In genomic region chr20:62617711-62618483, GRCh38 we compare ENCODE assay signal across 8 cellular contexts. TPM values are rescaled to one million over a fixed set of nuclear protein-coding genes. Genes with fewer than 3 reads are reported as not detected.
DNase-seq lines count a peak whose midpoint lies in the region; ATAC-seq and TF ChIP-seq lines count a peak whose summit lies in the region.

No MANE protein-coding gene starts in this region.

- intact Hi-C loops in Calu3 (cut with micrococcal nuclease; ENCODE audit: unreplicated experiment) (loop anchor here (2.0 to 5.0 kb wide), 4 partner anchors 101 to 231 kb away; partner anchors contain the start of gene RPS21), Caco-2 (cut with micrococcal nuclease; ENCODE audit: unreplicated experiment) (loop anchor here (2.0 to 5.0 kb wide), 4 partner anchors 116 to 316 kb away; partner anchors contain the start of genes ADRM1 and CABLES2)
- intact Hi-C loops in activated CD4-positive, alpha-beta T cell treated with anti-CD3 and anti-CD28 coated beads for 36 hours (cut with DNase I, micrococcal nuclease) = loop anchor here (1.0 to 5.0 kb wide), 8 partner anchors 15 to 315 kb away; partner anchors contain the start of genes CABLES2 (in 2 of the 2) and ADRM1 (in 1 of the 2)

- H2AFZ ChIP-seq in MM.1S (ENCODE audit: low read length) = no peak overlapping the region

- H3F3A ChIP-seq in MM.1S (ENCODE audit: insufficient read depth, low read length) = no peaks in the 10 kb centered on the region

- no peak overlapping the region for H3K9ac ChIP-seq in MM.1S (ENCODE audit: low read length)

- no peak overlapping the region for H3K4me3 Mint-ChIP-seq in Calu3 (ENCODE audit: low read depth, unreplicated experiment)
- peak overlapping the region; percentile 50 for H3K4me3 Mint-ChIP-seq in activated CD4-positive, alpha-beta T cell treated with anti-CD3 and anti-CD28 coated beads for 36 hours
- no peak overlapping the region for H3K4me3 Mint-ChIP-seq in Caco-2 (ENCODE audit: unreplicated experiment)

- no peak overlapping the region for H3K4me3 ChIP-seq in MM.1S (ENCODE audit: low read length)
- no peak overlapping the region for H3K4me3 ChIP-seq in Caco-2 (ENCODE audit: low read depth, low read length)

- H3K9me2 ChIP-seq in MM.1S (replicated peaks; ENCODE audit: insufficient read depth, low read length) = no peaks in the 10 kb centered on the region

- H3K9me3 Mint-ChIP-seq in Calu3 (ENCODE audit: low read depth, unreplicated experiment) (no peaks in the 10 kb centered on the region), Caco-2 (ENCODE audit: unreplicated experiment) (no peaks in the 10 kb centered on the region)
- H3K9me3 Mint-ChIP-seq in activated CD4-positive, alpha-beta T cell treated with anti-CD3 and anti-CD28 coated beads for 36 hours (ENCODE audit: low read depth) = no peaks in the 10 kb centered on the region

- CTCF ChIA-PET in Calu3 (lab: Charles Lee) = interaction anchor here (0.6 to 2.3 kb wide), 11 partner anchors 14 to 232 kb away, joined by 3 to 18 read pairs (median 5); partner anchors contain the start of gene RBBP8NL
- CTCF ChIA-PET in activated CD4-positive, alpha-beta T cell treated with anti-CD3 and anti-CD28 coated beads for 36 hours (lab: Charles Lee) = interaction anchor here (0.7 to 3.3 kb wide), 21 partner anchors 12 to 317 kb away, joined by 3 to 19 read pairs (median 4); no protein-coding TSS in a partner anchor
- CTCF ChIA-PET in Caco-2 (lab: Charles Lee) = interaction anchor here (0.6 to 2.3 kb wide), 20 partner anchors 8 to 236 kb away, joined by 3 to 55 read pairs (median 6); partner anchors contain the start of gene CABLES2

- peak overlapping the region; percentile 36 for H3K27ac Mint-ChIP-seq in Calu3 (ENCODE audit: unreplicated experiment)
- H3K27ac Mint-ChIP-seq in activated CD4-positive, alpha-beta T cell treated with anti-CD3 and anti-CD28 coated beads for 36 hours = peak overlapping the region; percentile 91
- no peak overlapping the region for H3K27ac Mint-ChIP-seq in Caco-2 (ENCODE audit: unreplicated experiment)

- BruUV-seq in Calu3 (replicated peaks; lab: Mats Ljungman, UMichigan) (no TSS peak), Caco-2 (replicated peaks; lab: Mats Ljungman, UMichigan) (no TSS peak)

- no peaks in the 10 kb centered on the region for H4K20me1 ChIP-seq in MM.1S (ENCODE audit: insufficient read depth, low read length)

- H3K36me3 ChIP-seq in MM.1S (replicated peaks; ENCODE audit: insufficient read depth, low read length) (no peaks in the 10 kb centered on the region), Caco-2 (ENCODE audit: control insufficient read depth, insufficient read depth, low read length) (no peaks in the 10 kb centered on the region)

- H3K27me3 Mint-ChIP-seq in Calu3 (ENCODE audit: unreplicated experiment) = peaks cover 32% of the 10 kb centered on the region
- H3K27me3 Mint-ChIP-seq in activated CD4-positive, alpha-beta T cell treated with anti-CD3 and anti-CD28 coated beads for 36 hours = no peaks in the 10 kb centered on the region
- H3K27me3 Mint-ChIP-seq in Caco-2 (ENCODE audit: insufficient read depth, unreplicated experiment) = no peaks in the 10 kb centered on the region

- H3K27ac ChIP-seq in foreskin keratinocyte (no peak overlapping the region), MM.1S (ENCODE audit: low read length) (no peak overlapping the region)

- peaks cover 36% of the 10 kb centered on the region for H3K4me1 Mint-ChIP-seq in Calu3 (ENCODE audit: low read depth, unreplicated experiment)
- peaks cover 34% of the 10 kb centered on the region for H3K4me1 Mint-ChIP-seq in activated CD4-positive, alpha-beta T cell treated with anti-CD3 and anti-CD28 coated beads for 36 hours
- peaks cover 13% of the 10 kb centered on the region for H3K4me1 Mint-ChIP-seq in Caco-2 (ENCODE audit: low read depth, unreplicated experiment)

- H3K9me3 ChIP-seq in MM.1S (replicated peaks; ENCODE audit: insufficient read depth, low read length) (no peaks in the 10 kb centered on the region), Caco-2 (no peaks in the 10 kb centered on the region)

- TF ChIP-seq CTCF in Calu3 (IDR thresholded peaks at IDR 0.05; ENCODE audit: unreplicated experiment) (no peak), foreskin keratinocyte (conservative IDR thresholded peaks at IDR 0.05) (no peak), MM.1S (IDR thresholded peaks at IDR 0.05; ENCODE audit: low read length) (no peak), Caco-2 (IDR thresholded peaks at IDR 0.05; ENCODE audit: insufficient read depth in 1 of 2, low read depth in 1 of 2, low read length in 1 of 2, severe bottlenecking in 1 of 2, unreplicated experiment in 1 of 2) (no peak)

- POLR2A ChIA-PET in activated CD4-positive, alpha-beta T cell treated with anti-CD3 and anti-CD28 coated beads for 36 hours (lab: Charles Lee) = interaction anchor here (0.6 kb wide), 1 partner anchor 118 kb away, joined by 3 read pairs; no protein-coding TSS in a partner anchor
- POLR2A ChIA-PET in Caco-2 (lab: Charles Lee) = no interaction called here

- H3K27me3 ChIP-seq in foreskin keratinocyte (peaks cover 3% of the 10 kb centered on the region), MM.1S (replicated peaks; ENCODE audit: insufficient read depth, low read length) (peaks cover 57% of the 10 kb centered on the region), Caco-2 (replicated peaks; ENCODE audit: control insufficient read depth, insufficient read depth, low read length) (no peaks in the 10 kb centered on the region)

- H3K4me1 ChIP-seq in foreskin keratinocyte (peaks cover 3% of the 10 kb centered on the region), MM.1S (ENCODE audit: low read length) (no peaks in the 10 kb centered on the region), Caco-2 (peaks cover 25% of the 10 kb centered on the region)

- no peak overlapping the region for H3K4me2 ChIP-seq in MM.1S (ENCODE audit: low read depth, low read length)

- ATAC-seq in HG03354 (IDR thresholded peaks at IDR 0.05; ENCODE audit: poor library complexity, severe bottlenecking, unreplicated experiment) (peak; percentile 40), foreskin keratinocyte (peak; percentile 12)
- ATAC-seq in activated CD4-positive, alpha-beta T cell treated with anti-CD3 and anti-CD28 coated beads for 36 hours = peak; percentile 81

- H3K36me3 Mint-ChIP-seq in Calu3 (ENCODE audit: insufficient read depth, unreplicated experiment) (peaks cover 13% of the 10 kb centered on the region), Caco-2 (ENCODE audit: insufficient read depth, unreplicated experiment) (no peaks in the 10 kb centered on the region)
- H3K36me3 Mint-ChIP-seq in activated CD4-positive, alpha-beta T cell treated with anti-CD3 and anti-CD28 coated beads for 36 hours (ENCODE audit: low read depth) = no peaks in the 10 kb centered on the region

- no peaks in the 10 kb centered on the region for H3K79me2 ChIP-seq in MM.1S (ENCODE audit: low read length)

- DNase-seq in Calu3 (peak; percentile 56), foreskin keratinocyte (no peak), MM.1S (no peak), Caco-2 (no peak), HuH-7.5 (ENCODE audit: low spot score) (no peak)
- DNase-seq in activated CD4-positive, alpha-beta T cell treated with anti-CD3 and anti-CD28 coated beads for 36 hours = peak; percentile 84
- DNase-seq in stimulated activated CD4-positive, alpha-beta T cell treated with anti-CD3 and anti-CD28 coated beads, TNF-alpha, amount 100 ng/mL, for 1 hour (ENCODE audit: low read depth in 3 of 3, low spot score in 1 of 3) = peak in 2 of 3 donors; percentile 18 to 27

RNA-seq across cellular contexts. Expression of gene SLCO4A1, which starts 24.4 kb away (rescaled TPM):
- 51.9 and 63.9 TPM in 2 replicates for total RNA-seq in Calu3 (2022)
- total RNA-seq in activated CD4-positive, alpha-beta T cell treated with anti-CD3 and anti-CD28 coated beads for 36 hours = 10 to 100 TPM; 40.5 to 43.4 TPM
- total RNA-seq in foreskin keratinocyte = 2.3 and 2.4 TPM in 2 replicates
- 1.5 and 1.9 TPM in 2 replicates for polyA plus RNA-seq in foreskin keratinocyte
- total RNA-seq in Caco-2 (2022) = 18.7 and 23.6 TPM in 2 replicates

Comparison
In these comparisons a context has a peak if more than half of its experiments do, and no peak if none do; other contexts are left out.
1. DNase-seq: peak in Calu3 (single experiment), activated CD4-positive, alpha-beta T cell treated with anti-CD3 and anti-CD28 coated beads for 36 hours (single experiment) and stimulated activated CD4-positive, alpha-beta T cell treated with anti-CD3 and anti-CD28 coated beads, TNF-alpha, amount 100 ng/mL, for 1 hour (2 of 3); none in foreskin keratinocyte (0 of 2), MM.1S (single experiment), Caco-2 (0 of 2) and HuH-7.5 (single experiment).
2. ATAC-seq: peak in every context shown above with its lines; median percentile 81 in activated CD4-positive, alpha-beta T cell treated with anti-CD3 and anti-CD28 coated beads for 36 hours; 40 in HG03354; 12 in foreskin keratinocyte.